Comparison of ENCODE assay signal across 23 cellular contexts in the genomic region with DNA sequence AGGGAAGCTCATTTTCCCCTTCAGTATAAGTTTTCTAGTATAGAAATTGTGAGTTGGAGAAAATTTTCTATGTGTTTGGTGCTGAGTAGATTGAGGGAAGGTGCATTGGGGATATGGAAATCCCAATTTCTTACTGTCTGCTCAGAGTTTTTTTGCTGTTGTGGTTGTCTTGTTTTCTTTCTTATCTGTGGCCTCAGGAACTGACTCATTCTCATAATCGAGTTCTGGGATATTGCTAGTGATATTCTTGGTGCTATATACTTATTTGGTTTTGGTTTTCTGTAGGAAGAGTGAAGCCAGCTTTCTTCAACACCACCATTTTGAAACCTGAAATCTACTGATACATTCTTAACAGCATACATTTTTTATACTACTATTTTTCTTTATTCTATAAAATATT.
"Had no signal": no experiment of that assay in that cellular context is flagged by ENCODE, and none has a peak within 500 bp of the region (broad histone marks: within the 10 kb centered on the region; RNA-seq: fewer than 3 reads in every experiment).

No MANE protein-coding gene starts in this region.

- H3K4me3 ChIP-seq: breast epithelium, heart right ventricle, left ventricle myocardium inferior, pancreas, psoas muscle, right atrium auricular region, spleen, tibial nerve had no signal

- H3K4me1 Mint-ChIP-seq: activated CD4-positive, alpha-beta memory T cell treated with anti-CD3 and anti-CD28 coated beads, Interleukin-2, amount 10 ng/mL, durations not matched to agents 7 days and 5 days; activated CD4-positive, alpha-beta T cell treated with anti-CD3 and anti-CD28 coated beads, Interleukin-2, amount 10 ng/mL, durations not matched to agents 7 days and 5 days; central memory CD8-positive, alpha-beta T cell; nephron; WTC11 had no signal

- H3K27ac ChIP-seq: breast epithelium, heart right ventricle, left ventricle myocardium inferior, neutrophil, pancreas, psoas muscle, right atrium auricular region, spleen, tibial nerve had no signal

- H3K27ac Mint-ChIP-seq: activated CD4-positive, alpha-beta memory T cell treated with anti-CD3 and anti-CD28 coated beads, Interleukin-2, amount 10 ng/mL, durations not matched to agents 7 days and 5 days; activated CD4-positive, alpha-beta T cell treated with anti-CD3 and anti-CD28 coated beads, Interleukin-2, amount 10 ng/mL, durations not matched to agents 7 days and 5 days; activated T-cell treated with anti-CD3 and anti-CD28 coated beads, Interleukin-2, amount 50 U/mL, for 24 hours; WTC11 had no signal

- ATAC-seq: heart right ventricle, pancreas, psoas muscle, WTC11 had no signal

- H3K9me3 ChIP-seq: neutrophil, pancreas had no signal

- H3K27me3 ChIP-seq: breast epithelium, heart right ventricle, neutrophil, pancreas, right atrium auricular region, spleen, tibial nerve had no signal

- H3K4me1 ChIP-seq: breast epithelium, heart right ventricle, left ventricle myocardium inferior, pancreas, psoas muscle, right atrium auricular region, spleen, tibial nerve had no signal

- H3K4me3 Mint-ChIP-seq: activated CD4-positive, alpha-beta memory T cell treated with anti-CD3 and anti-CD28 coated beads, Interleukin-2, amount 10 ng/mL, durations not matched to agents 7 days and 5 days; activated CD4-positive, alpha-beta T cell treated with anti-CD3 and anti-CD28 coated beads, Interleukin-2, amount 10 ng/mL, durations not matched to agents 7 days and 5 days; activated T-cell treated with anti-CD3 and anti-CD28 coated beads, Interleukin-2, amount 50 U/mL, for 24 hours; central memory CD8-positive, alpha-beta T cell; nephron; WTC11 had no signal

- H3K36me3 ChIP-seq: breast epithelium, heart right ventricle, left ventricle myocardium inferior, neutrophil, pancreas, right atrium auricular region, spleen, tibial nerve had no signal

- DNase-seq: activated CD4-positive, alpha-beta memory T cell treated with anti-CD3 and anti-CD28 coated beads, Interleukin-2, amount 10 ng/mL, durations not matched to agents 7 days and 5 days; activated CD4-positive, alpha-beta T cell treated with anti-CD3 and anti-CD28 coated beads for 1 hour; activated CD4-positive, alpha-beta T cell treated with anti-CD3 and anti-CD28 coated beads, Interleukin-2, amount 10 ng/mL, durations not matched to agents 7 days and 5 days; activated CD8-positive, alpha-beta memory T cell treated with anti-CD3 and anti-CD28 coated beads, Interleukin-2, amount 50 U/mL, for 48 hours; activated gamma-delta T cell treated with Interleukin-2 at 50 U/mL for 16 hours; activated naive CD4-positive, alpha-beta T cell treated with anti-CD3 and anti-CD28 coated beads, Interleukin-2, amount 50 U/mL, for 16 hours; activated T-cell treated with anti-CD3 and anti-CD28 coated beads, Interleukin-2, amount 50 U/mL, for 24 hours; amygdala; effector CD8-positive, alpha-beta T cell; heart right ventricle; left ventricle myocardium inferior; pancreas; psoas muscle; spleen; stimulated activated CD4-positive, alpha-beta T cell treated with anti-CD3 and anti-CD28 coated beads, Interleukin-2, amount 100 ng/mL, for 48 hours; stimulated activated naive CD4-positive, alpha-beta T cell treated with Interleukin-2 at 50 U/mL for 16 hours had no signal

- H3K27me3 Mint-ChIP-seq: activated CD4-positive, alpha-beta memory T cell treated with anti-CD3 and anti-CD28 coated beads, Interleukin-2, amount 10 ng/mL, durations not matched to agents 7 days and 5 days; activated CD4-positive, alpha-beta T cell treated with anti-CD3 and anti-CD28 coated beads, Interleukin-2, amount 10 ng/mL, durations not matched to agents 7 days and 5 days; activated T-cell treated with anti-CD3 and anti-CD28 coated beads, Interleukin-2, amount 50 U/mL, for 24 hours; central memory CD8-positive, alpha-beta T cell had no signal
